In the genomic region with DNA sequence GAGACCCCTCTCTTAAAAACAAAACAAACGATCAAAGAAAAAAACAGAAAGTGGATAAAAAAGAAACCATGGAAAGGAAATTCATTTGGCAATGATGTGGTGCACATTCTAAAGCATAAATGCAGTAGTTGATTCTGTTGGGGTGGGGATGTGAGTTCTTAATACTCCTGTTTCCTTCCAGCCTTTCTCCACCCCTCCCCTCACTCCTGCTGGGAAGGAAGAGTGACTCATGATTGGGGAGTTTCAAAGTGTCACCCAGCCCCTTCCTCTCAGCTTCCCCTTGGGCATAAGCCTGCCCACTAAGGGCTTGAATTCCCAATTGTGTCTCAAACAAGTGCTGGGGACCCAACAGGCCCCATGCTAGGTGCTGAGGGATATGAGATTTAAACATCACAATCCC, we compare ENCODE assay signal across 23 cellular contexts. TPM values are rescaled to one million over a fixed set of nuclear protein-coding genes. Genes with fewer than 3 reads are reported as not detected.
DNase-seq lines count a peak whose midpoint lies in the region; ATAC-seq and TF ChIP-seq lines count a peak whose summit lies in the region.
"Had no signal": no experiment of that assay in that cellular context is flagged by ENCODE, and none has a peak within 500 bp of the region (broad histone marks: within the 10 kb centered on the region; RNA-seq: fewer than 3 reads in every experiment).

No MANE protein-coding gene starts in this region.

- no peak overlapping the region for H3K9ac ChIP-seq in endodermal cell (ENCODE audit: extremely low read depth, low read length, poor library complexity, severe bottlenecking)

- H3K9me3 Mint-ChIP-seq in endodermal cell: peaks cover 48% of the 10 kb centered on the region

- TF ChIP-seq POLR2A in NB4 (IDR thresholded peaks at IDR 0.05; ENCODE audit: extremely low read depth, insufficient read length) (no peak), gastrocnemius medialis (IDR thresholded peaks at IDR 0.05) (no peak)

- DNase-seq in Daoy (ENCODE audit: low read depth) (peak; percentile 35), NB4 (ENCODE audit: low read depth) (peak; percentile 29), endodermal cell (no peak), retina (no peak), gastrocnemius medialis (no peak), activated gamma-delta T cell (lab: John Stamatoyannopoulos, UW) (no peak)
- DNase-seq: 8988T; DMS153; GOT3; Karpas-422; NCI-H1105; NCI-H1436 treated with DMSO at 0.1 percent for 48 hours; NCI-H1930; NCI-H446; NCI-H524 treated with DMSO at 0.1 percent for 48 hours; NCI-H774; NK-92 treated with Interleukin-12 subunit alpha and Interleukin-12 subunit beta, amount 100 ng/mL, for 24 hours; PC-3; SJCRH30; T-cell had no signal

- no peak for TF ChIP-seq CTCF in HEK293 (tag by site-specific recombination; IDR thresholded peaks at IDR 0.05)
- no peak for TF ChIP-seq CTCF in NB4 (IDR thresholded peaks at IDR 0.05; ENCODE audit: low read depth, low read length)
- no peak for TF ChIP-seq CTCF in endodermal cell (conservative IDR thresholded peaks at IDR 0.05)
- TF ChIP-seq CTCF in gastrocnemius medialis (IDR thresholded peaks at IDR 0.05 in 4 of 5, conservative IDR thresholded peaks at IDR 0.05 in 1 of 5): no peak

- H3K4me1 Mint-ChIP-seq in endodermal cell: peaks cover 9% of the 10 kb centered on the region
- H3K4me1 Mint-ChIP-seq: T-cell had no signal

- H3K9me3 ChIP-seq in HEK293 (ENCODE audit: control insufficient read depth, insufficient read depth, low read depth, low read length): no peaks in the 10 kb centered on the region
- H3K9me3 ChIP-seq in endodermal cell (ENCODE audit: control insufficient read depth, low read length): peaks cover 22% of the 10 kb centered on the region
- no peaks in the 10 kb centered on the region for H3K9me3 ChIP-seq in gastrocnemius medialis

- H3K4me1 ChIP-seq in HEK293 (ENCODE audit: control insufficient read depth, insufficient read depth, low read length): no peaks in the 10 kb centered on the region
- no peaks in the 10 kb centered on the region for H3K4me1 ChIP-seq in endodermal cell (ENCODE audit: control insufficient read depth, insufficient read depth, low read length)
- no peaks in the 10 kb centered on the region for H3K4me1 ChIP-seq in gastrocnemius medialis
- H3K4me1 ChIP-seq: SJCRH30 had no signal

- no peaks in the 10 kb centered on the region for H3K27me3 ChIP-seq in endodermal cell (ENCODE audit: control insufficient read depth, insufficient read depth, low read length, poor library complexity, severe bottlenecking)
- no peaks in the 10 kb centered on the region for H3K27me3 ChIP-seq in gastrocnemius medialis

- in situ Hi-C loops in gastrocnemius medialis (cut with MboI; ENCODE audit: low sequenced_read_pairs in 4 of 4): no loop called here

- no peak for ATAC-seq in gastrocnemius medialis
- no peak for ATAC-seq in GM21423 (IDR thresholded peaks at IDR 0.05; ENCODE audit: unreplicated experiment)
- ATAC-seq: PC-3, Right ventricle myocardium inferior, T-cell had no signal

- no peak overlapping the region for H3K4me3 Mint-ChIP-seq in endodermal cell
- H3K4me3 Mint-ChIP-seq: T-cell had no signal

- H3K27ac ChIP-seq in HEK293 (ENCODE audit: extremely low read depth, low read depth, low read length): no peak overlapping the region
- H3K27ac ChIP-seq in endodermal cell (ENCODE audit: low read depth, low read length): no peak overlapping the region
- H3K27ac ChIP-seq in gastrocnemius medialis: no peak overlapping the region
- H3K27ac ChIP-seq: SJCRH30 had no signal

- H3K36me3 Mint-ChIP-seq in endodermal cell (ENCODE audit: low read depth): peaks cover 10% of the 10 kb centered on the region
- H3K36me3 Mint-ChIP-seq: T-cell had no signal

- no peaks in the 10 kb centered on the region for H3K36me3 ChIP-seq in HEK293 (ENCODE audit: control insufficient read depth in 2 of 2, insufficient read depth in 1 of 2, low read length in 2 of 2)
- no peaks in the 10 kb centered on the region for H3K36me3 ChIP-seq in endodermal cell (ENCODE audit: control insufficient read depth, insufficient read depth, low read length)
- H3K36me3 ChIP-seq in gastrocnemius medialis: no peaks in the 10 kb centered on the region
- H3K36me3 ChIP-seq: SJCRH30 had no signal

- CTCF ChIA-PET in HEK293 (lab: Yijun Ruan, JAX): no interaction called here

- intact Hi-C loops in gastrocnemius medialis (cut with DNase I; ENCODE audit: low total_unique reads): no loop called here

- no peaks in the 10 kb centered on the region for H3K27me3 Mint-ChIP-seq in endodermal cell (ENCODE audit: insufficient read depth)

- H3K27ac Mint-ChIP-seq in endodermal cell: peak overlapping the region; percentile 74
- H3K27ac Mint-ChIP-seq: T-cell had no signal

- WGBS in endodermal cell (ENCODE audit: insufficient coverage in 1 of 2, insufficient read length in 1 of 2), 2 experiments: 100% methylated on average over 1 of the region's 1 CpG; no CpG with 5 or more reads in 1 of the 2 experiments

- H3K4me3 ChIP-seq in HEK293 (ENCODE audit: low read depth, low read length) (no peak overlapping the region), NB4 (ENCODE audit: low read depth, low read length) (no peak overlapping the region), endodermal cell (ENCODE audit: low read length) (no peak overlapping the region), gastrocnemius medialis (no peak overlapping the region)
- H3K4me3 ChIP-seq: SJCRH30 had no signal

- POLR2A ChIA-PET in HEK293 (lab: Yijun Ruan, JAX): interaction anchor here (0.6 kb wide), 1 partner anchor 156 kb away, joined by 3 read pairs; no protein-coding TSS in a partner anchor

TF ChIP-seq in HEK293, 187 proteins besides CTCF, POLR2A, EP300 and RAD21:
- TF ChIP-seq, protein P1, sequence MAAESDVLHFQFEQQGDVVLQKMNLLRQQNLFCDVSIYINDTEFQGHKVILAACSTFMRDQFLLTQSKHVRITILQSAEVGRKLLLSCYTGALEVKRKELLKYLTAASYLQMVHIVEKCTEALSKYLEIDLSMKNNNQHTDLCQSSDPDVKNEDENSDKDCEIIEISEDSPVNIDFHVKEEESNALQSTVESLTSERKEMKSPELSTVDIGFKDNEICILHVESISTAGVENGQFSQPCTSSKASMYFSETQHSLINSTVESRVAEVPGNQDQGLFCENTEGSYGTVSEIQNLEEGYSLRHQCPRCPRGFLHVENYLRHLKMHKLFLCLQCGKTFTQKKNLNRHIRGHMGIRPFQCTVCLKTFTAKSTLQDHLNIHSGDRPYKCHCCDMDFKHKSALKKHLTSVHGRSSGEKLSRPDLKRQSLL (tag by site-specific recombination; IDR thresholded peaks at IDR 0.05): no peak
- 0 out of 2 replicates have a peak, but pooled peaks have one; percentile 25 for TF ChIP-seq ZNF37A (tag by site-specific recombination; IDR thresholded peaks at IDR 0.05)

RNA-seq across cellular contexts. Expression of a gene that starts 6.7 kb away (rescaled TPM):
- total RNA-seq in Daoy (2014; rRNA removed; shearing (Covaris generic)): 76.0 and 78.5 TPM in 2 replicates
- total RNA-seq in endodermal cell (10 to 100 TPM; 26.3 to 27.7 TPM), gastrocnemius medialis (100 to 1,000 TPM; 376 to 478 (median 414) TPM)
- 20.5 TPM for polyA plus RNA-seq in endodermal cell (2013, experiment 1 of 2)
- polyA plus RNA-seq in endodermal cell (2013, experiment 2 of 2): 20.2 TPM

RNA-seq across cellular contexts. Expression of a gene that starts 34.6 kb away (rescaled TPM):
- total RNA-seq in Daoy (2014; rRNA removed; shearing (Covaris generic)): 239 and 311 TPM in 2 replicates
- 100 to 1,000 TPM; 252 to 280 TPM for total RNA-seq in endodermal cell
- polyA plus RNA-seq in endodermal cell (2013, experiment 1 of 2): 170 TPM
- polyA plus RNA-seq in endodermal cell (2013, experiment 2 of 2): 153 TPM
- total RNA-seq in gastrocnemius medialis: 100 to 1,000 TPM in 2 of 4 donors, 10 to 100 TPM in 2; 63.0 to 110 (median 99.8) TPM

RNA-seq across cellular contexts. Expression of a gene that starts 37.6 kb away (rescaled TPM):
- total RNA-seq in Daoy (2014; rRNA removed; shearing (Covaris generic)): 1.5 TPM in 1 of 2 replicates, not detected in the other
- total RNA-seq in endodermal cell (10 to 100 TPM in 1 of 2 donors, 1 to 10 TPM in 1; 1.3 to 24.3 TPM), gastrocnemius medialis (1 to 10 TPM in 3 of 4 donors, under 1 TPM in 1; 0.71 to 1.7 (median 1.2) TPM)
- polyA plus RNA-seq in endodermal cell (2013, experiment 1 of 2): 3.9 TPM
- 1.7 TPM for polyA plus RNA-seq in endodermal cell (2013, experiment 2 of 2)
- total RNA-seq: SJCRH30 had no signal

Comparison
In these comparisons a context has a peak if more than half of its experiments do, and no peak if none do; other contexts are left out.
1. DNase-seq: peak in Daoy (single experiment) and NB4 (single experiment); none in endodermal cell (single experiment), retina (single experiment), gastrocnemius medialis (0 of 2) and activated gamma-delta T cell (single experiment).